Comparison of ENCODE assay signal across 8 cellular contexts in the genomic region with DNA sequence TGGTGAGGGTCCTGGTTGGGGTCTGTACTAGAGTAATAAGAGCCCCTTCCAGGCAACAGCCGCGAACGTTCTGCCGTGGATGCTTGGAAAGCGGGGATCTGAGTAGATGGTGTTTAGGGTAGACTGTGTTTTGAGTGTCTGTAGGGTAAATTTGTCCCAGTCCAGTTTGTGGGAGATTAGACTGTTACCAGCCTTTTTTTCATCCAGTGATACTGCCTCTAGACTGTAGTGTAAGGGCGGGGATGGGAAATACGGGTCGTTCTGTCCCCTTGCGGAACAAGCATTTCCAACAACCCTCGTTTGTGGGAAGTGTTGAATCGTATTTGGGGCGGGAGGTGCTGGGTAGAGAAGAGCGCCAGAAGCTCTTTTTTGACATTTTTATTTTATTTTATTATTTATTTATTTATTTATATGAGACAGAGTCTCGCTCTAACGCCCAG. TPM values are rescaled to one million over a fixed set of nuclear protein-coding genes. Genes with fewer than 3 reads are reported as not detected.
A peak's percentile ranks its signal among the peaks of the same experiment; 100 is the strongest.
DNase-seq lines count a peak whose midpoint lies in the region; FAIRE-seq and TF ChIP-seq lines count a peak whose summit lies in the region.

No MANE protein-coding gene starts in this region.

- H3K9me3 ChIP-seq in left ventricle myocardium inferior (replicated peaks), result no peaks in the 10 kb centered on the region

- H3K27ac Mint-ChIP-seq in activated CD4-positive, alpha-beta T cell treated with anti-CD3 and anti-CD28 coated beads, Interleukin-2, amount 10 ng/mL, durations not matched to agents 24 days and 14 days, result peak overlapping the region; percentile 95
- H3K27ac Mint-ChIP-seq in activated naive CD8-positive, alpha-beta T cell treated with anti-CD3 and anti-CD28 coated beads for 36 hours, result peak overlapping the region; percentile 96

- FAIRE-seq in H54 (lab: Jason Lieb, UNC), result peak; percentile 23

- H3K36me3 Mint-ChIP-seq in activated CD4-positive, alpha-beta T cell treated with anti-CD3 and anti-CD28 coated beads, Interleukin-2, amount 10 ng/mL, durations not matched to agents 24 days and 14 days (ENCODE audit: low read depth), result peaks cover 23% of the 10 kb centered on the region
- H3K36me3 Mint-ChIP-seq in activated naive CD8-positive, alpha-beta T cell treated with anti-CD3 and anti-CD28 coated beads for 36 hours, result peaks cover 17% of the 10 kb centered on the region

- peaks cover 42% of the 10 kb centered on the region for H3K4me1 ChIP-seq in left ventricle myocardium inferior

- peaks cover 50% of the 10 kb centered on the region for H3K4me1 Mint-ChIP-seq in activated CD4-positive, alpha-beta T cell treated with anti-CD3 and anti-CD28 coated beads, Interleukin-2, amount 10 ng/mL, durations not matched to agents 24 days and 14 days
- peaks cover 46% of the 10 kb centered on the region for H3K4me1 Mint-ChIP-seq in activated naive CD8-positive, alpha-beta T cell treated with anti-CD3 and anti-CD28 coated beads for 36 hours

- no peaks in the 10 kb centered on the region for H3K27me3 ChIP-seq in left ventricle myocardium inferior (ENCODE audit: low read depth)

- no peaks in the 10 kb centered on the region for H3K9me3 Mint-ChIP-seq in activated CD4-positive, alpha-beta T cell treated with anti-CD3 and anti-CD28 coated beads, Interleukin-2, amount 10 ng/mL, durations not matched to agents 24 days and 14 days
- no peaks in the 10 kb centered on the region for H3K9me3 Mint-ChIP-seq in activated naive CD8-positive, alpha-beta T cell treated with anti-CD3 and anti-CD28 coated beads for 36 hours

- DNase-seq in activated CD4-positive, alpha-beta T cell treated with anti-CD3 and anti-CD28 coated beads, Interleukin-2, amount 10 ng/mL, durations not matched to agents 24 days and 14 days, result no peak
- no peak for DNase-seq in activated CD4-positive, alpha-beta T cell treated with anti-CD3 and anti-CD28 coated beads, Interleukin-2, amount 50 U/mL, for 4 hours
- DNase-seq in H54 (ENCODE audit: insufficient read length, low spot score), result peak; percentile 20
- DNase-seq in NCI-H128 (lab: John Stamatoyannopoulos, UW; ENCODE audit: unreplicated experiment), result peak; percentile 48
- no peak for DNase-seq in activated naive CD8-positive, alpha-beta T cell treated with anti-CD3 and anti-CD28 coated beads for 36 hours
- DNase-seq in left ventricle myocardium inferior, result no peak
- peak; percentile 13 for DNase-seq in renal cortical epithelial cell (ENCODE audit: low read depth)
- DNase-seq in T-helper 9 cell, result no peak

- peak overlapping the region; percentile 96 for H3K4me3 Mint-ChIP-seq in activated CD4-positive, alpha-beta T cell treated with anti-CD3 and anti-CD28 coated beads, Interleukin-2, amount 10 ng/mL, durations not matched to agents 24 days and 14 days
- H3K4me3 Mint-ChIP-seq in activated naive CD8-positive, alpha-beta T cell treated with anti-CD3 and anti-CD28 coated beads for 36 hours, result peak overlapping the region; percentile 97

- H3K27me3 Mint-ChIP-seq in activated CD4-positive, alpha-beta T cell treated with anti-CD3 and anti-CD28 coated beads, Interleukin-2, amount 10 ng/mL, durations not matched to agents 24 days and 14 days, result no peaks in the 10 kb centered on the region
- H3K27me3 Mint-ChIP-seq in activated naive CD8-positive, alpha-beta T cell treated with anti-CD3 and anti-CD28 coated beads for 36 hours, result no peaks in the 10 kb centered on the region

- TF ChIP-seq CTCF in left ventricle myocardium inferior (IDR thresholded peaks at IDR 0.05; ENCODE audit: borderline replicate concordance), result no peak

- H3K27ac ChIP-seq in left ventricle myocardium inferior (replicated peaks), result peak overlapping the region; percentile 95

- intact Hi-C loops in activated CD4-positive, alpha-beta T cell treated with anti-CD3 and anti-CD28 coated beads, Interleukin-2, amount 10 ng/mL, durations not matched to agents 24 days and 14 days (cut with micrococcal nuclease), result loop anchor here (1.0 to 5.0 kb wide), 2 partner anchors 58 to 577 kb away; partner anchors contain the start of genes EHD4 and ZNF106
- intact Hi-C loops in left ventricle myocardium inferior (cut with micrococcal nuclease), result loop anchor here (10.0 kb wide), 1 partner anchor 106 kb away; no protein-coding TSS in a partner anchor

- TF ChIP-seq POLR2A in H54 (IDR thresholded peaks at IDR 0.05; ENCODE audit: low read depth, low read length), result no peak

- peaks cover 16% of the 10 kb centered on the region for H3K36me3 ChIP-seq in left ventricle myocardium inferior

- peak overlapping the region; percentile 100 for H3K4me3 ChIP-seq in left ventricle myocardium inferior

RNA-seq across cellular contexts. Expression of gene HAUS2, which starts 0.4 kb away (rescaled TPM):
- 41.1 and 48.0 TPM in 2 replicates for total RNA-seq in activated CD4-positive, alpha-beta T cell treated with anti-CD3 and anti-CD28 coated beads, Interleukin-2, amount 10 ng/mL, durations not matched to agents 24 days and 14 days
- 10 to 100 TPM; 54.0 to 55.1 TPM for total RNA-seq in activated naive CD8-positive, alpha-beta T cell treated with anti-CD3 and anti-CD28 coated beads for 36 hours
- total RNA-seq in left ventricle myocardium inferior (9.9 TPM), renal cortical epithelial cell (35.3 and 92.9 TPM in 2 replicates)

RNA-seq across cellular contexts. Expression of gene LRRC57, which starts 0.5 kb away (rescaled TPM):
- total RNA-seq in activated CD4-positive, alpha-beta T cell treated with anti-CD3 and anti-CD28 coated beads, Interleukin-2, amount 10 ng/mL, durations not matched to agents 24 days and 14 days, result 19.0 and 21.1 TPM in 2 replicates
- total RNA-seq in activated naive CD8-positive, alpha-beta T cell treated with anti-CD3 and anti-CD28 coated beads for 36 hours, result 10 to 100 TPM; 17.0 to 19.1 TPM
- 15.0 TPM for total RNA-seq in left ventricle myocardium inferior
- total RNA-seq in renal cortical epithelial cell, result 24.0 and 30.7 TPM in 2 replicates

RNA-seq across cellular contexts. Expression of gene STARD9, which starts 26.3 kb away (rescaled TPM):
- total RNA-seq in activated CD4-positive, alpha-beta T cell treated with anti-CD3 and anti-CD28 coated beads, Interleukin-2, amount 10 ng/mL, durations not matched to agents 24 days and 14 days, result 7.2 and 8.8 TPM in 2 replicates
- 1 to 10 TPM; 4.2 to 4.4 TPM for total RNA-seq in activated naive CD8-positive, alpha-beta T cell treated with anti-CD3 and anti-CD28 coated beads for 36 hours
- total RNA-seq in left ventricle myocardium inferior, result 4.9 TPM
- 2.1 and 11.3 TPM in 2 replicates for total RNA-seq in renal cortical epithelial cell

RNA-seq across cellular contexts. Expression of gene SNAP23, which starts 53.6 kb away (rescaled TPM):
- total RNA-seq in activated CD4-positive, alpha-beta T cell treated with anti-CD3 and anti-CD28 coated beads, Interleukin-2, amount 10 ng/mL, durations not matched to agents 24 days and 14 days, result 74.0 and 84.5 TPM in 2 replicates
- total RNA-seq in activated naive CD8-positive, alpha-beta T cell treated with anti-CD3 and anti-CD28 coated beads for 36 hours, result 10 to 100 TPM; 37.6 to 42.3 TPM
- total RNA-seq in left ventricle myocardium inferior, result 34.1 TPM
- 112 and 168 TPM in 2 replicates for total RNA-seq in renal cortical epithelial cell

RNA-seq across cellular contexts. Expression of gene ZNF106, which starts 58.1 kb away (rescaled TPM):
- 62.1 and 66.3 TPM in 2 replicates for total RNA-seq in activated CD4-positive, alpha-beta T cell treated with anti-CD3 and anti-CD28 coated beads, Interleukin-2, amount 10 ng/mL, durations not matched to agents 24 days and 14 days
- total RNA-seq in activated naive CD8-positive, alpha-beta T cell treated with anti-CD3 and anti-CD28 coated beads for 36 hours, result 10 to 100 TPM; 53.1 to 55.8 TPM
- total RNA-seq in left ventricle myocardium inferior (680 TPM), renal cortical epithelial cell (28.3 and 52.8 TPM in 2 replicates)

Comparison
In these comparisons a context has a peak if more than half of its experiments do, and no peak if none do; other contexts are left out.
1. DNase-seq: peak in H54 (single experiment), NCI-H128 (single experiment) and renal cortical epithelial cell (single experiment); none in activated CD4-positive, alpha-beta T cell treated with anti-CD3 and anti-CD28 coated beads, Interleukin-2, amount 10 ng/mL, durations not matched to agents 24 days and 14 days (single experiment), activated CD4-positive, alpha-beta T cell treated with anti-CD3 and anti-CD28 coated beads, Interleukin-2, amount 50 U/mL, for 4 hours (0 of 2), activated naive CD8-positive, alpha-beta T cell treated with anti-CD3 and anti-CD28 coated beads for 36 hours (single experiment), left ventricle myocardium inferior (single experiment) and T-helper 9 cell (single experiment).